ENCODE assay signal across 8 cellular contexts in the genomic region with DNA sequence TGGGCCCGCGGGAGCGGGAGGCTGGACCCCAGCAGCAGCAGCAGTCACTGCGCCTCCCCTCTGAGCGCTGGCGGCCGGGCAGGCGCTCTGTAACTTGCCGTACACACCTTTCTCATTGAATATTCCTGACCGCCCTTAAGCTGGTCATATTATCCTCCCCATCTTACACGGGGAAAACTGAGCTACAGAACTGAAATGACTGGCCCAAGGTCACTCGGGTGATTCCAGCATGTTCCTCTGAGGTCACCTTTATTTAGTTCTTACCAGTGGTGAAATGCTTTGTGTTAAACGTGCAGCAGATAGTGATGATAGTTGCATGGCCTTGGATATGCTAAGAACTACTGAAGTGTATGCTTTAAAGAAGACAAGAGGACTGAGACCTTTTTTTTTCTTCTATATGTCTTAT. TPM values are rescaled to one million over a fixed set of nuclear protein-coding genes. Genes with fewer than 3 reads are reported as not detected.
DNase-seq lines count a peak whose midpoint lies in the region; ATAC-seq and TF ChIP-seq lines count a peak whose summit lies in the region.

No MANE protein-coding gene starts in this region.

- peaks cover 14% of the 10 kb centered on the region for H3K4me1 ChIP-seq in CD8-positive, alpha-beta T cell (ENCODE audit: insufficient read depth, low read length)
- H3K4me1 ChIP-seq in tibial nerve, result peaks cover 0 to 26% (median 5%) of the 10 kb centered on the region in 4 donors

- no peaks in the 10 kb centered on the region for H3K9me3 ChIP-seq in CD8-positive, alpha-beta T cell (ENCODE audit: low read length)
- no peaks in the 10 kb centered on the region for H3K9me3 ChIP-seq in tibial nerve

- H3K36me3 Mint-ChIP-seq in CD8-positive, alpha-beta T cell, result peaks cover 44% of the 10 kb centered on the region
- peaks cover 21 to 23% of the 10 kb centered on the region in 2 donors for H3K36me3 Mint-ChIP-seq in activated naive CD4-positive, alpha-beta T cell treated with anti-CD3 and anti-CD28 coated beads, Interleukin-2, amount 50 U/mL, for 72 hours

- peaks cover 26% of the 10 kb centered on the region for H3K4me1 Mint-ChIP-seq in CD8-positive, alpha-beta T cell (ENCODE audit: low read depth)

- H3K4me3 Mint-ChIP-seq in CD8-positive, alpha-beta T cell, result peak overlapping the region; percentile 100

- H3K4me3 ChIP-seq in CD8-positive, alpha-beta T cell (ENCODE audit: low read depth, low read length), result peak overlapping the region; percentile 88
- peak overlapping the region; percentile 62 to 88 (median 86) for H3K4me3 ChIP-seq in tibial nerve

- DNase-seq in CD8-positive, alpha-beta T cell, result no peak
- no peak for DNase-seq in activated naive CD4-positive, alpha-beta T cell treated with anti-CD3 and anti-CD28 coated beads, Interleukin-2, amount 50 U/mL, for 72 hours (ENCODE audit: low spot score in 2 of 2)
- DNase-seq in left colon, result no peak
- no peak for DNase-seq in tibial nerve (ENCODE audit: low spot score in 2 of 2)
- no peak for DNase-seq in OCI-M2 (lab: John Stamatoyannopoulos, UW; ENCODE audit: unreplicated experiment)
- no peak for DNase-seq in HEK293T (ENCODE audit: extremely low spot score)
- DNase-seq in T1000 (lab: John Stamatoyannopoulos, UW), result no peak

- WGBS in tibial nerve, 2 donors, result 1 to 15% methylated on average over 4 to 13 of the region's 13 CpGs

- H3K27ac ChIP-seq in CD8-positive, alpha-beta T cell (ENCODE audit: low read depth, low read length), result peak overlapping the region; percentile 96
- H3K27ac ChIP-seq in tibial nerve, result peak overlapping the region; percentile 91 to 96 (median 95)

- intact Hi-C loops in CD8-positive, alpha-beta T cell (cut with DNase I, micrococcal nuclease), result loop anchor here (1.0 to 10.0 kb wide), 9 partner anchors 35 to 1868 kb away; a partner anchor contains a TSS
- intact Hi-C loops in left colon (cut with DNase I, micrococcal nuclease), result no loop called here

- POLR2A ChIA-PET in CD8-positive, alpha-beta T cell (lab: Charles Lee), result interaction anchor here (0.7 to 1.6 kb wide), 6 partner anchors 15 to 456 kb away, joined by 3 to 5 read pairs (median 3); a partner anchor contains a TSS
- POLR2A ChIA-PET in HEK293T (lab: Yijun Ruan, JAX), result interaction anchor here (0.6 to 4.1 kb wide), 16 partner anchors 9 to 310 kb away, joined by 3 to 29 read pairs (median 4); a partner anchor contains a TSS

- no peaks in the 10 kb centered on the region for H3K27me3 Mint-ChIP-seq in CD8-positive, alpha-beta T cell (ENCODE audit: low read depth)

- H3K9me3 Mint-ChIP-seq in CD8-positive, alpha-beta T cell, result no peaks in the 10 kb centered on the region
- no peaks in the 10 kb centered on the region for H3K9me3 Mint-ChIP-seq in activated naive CD4-positive, alpha-beta T cell treated with anti-CD3 and anti-CD28 coated beads, Interleukin-2, amount 50 U/mL, for 72 hours

- TF ChIP-seq POLR2A in tibial nerve (IDR thresholded peaks at IDR 0.05), result no peak

- CTCF ChIA-PET in CD8-positive, alpha-beta T cell (lab: Charles Lee), result interaction anchor here (0.6 to 2.5 kb wide), 5 partner anchors 10 to 234 kb away, joined by 3 to 11 read pairs (median 3); a partner anchor contains a TSS
- CTCF ChIA-PET in HEK293T (lab: Yijun Ruan, JAX), result interaction anchor here (0.7 to 1.9 kb wide), 3 partner anchors 38 to 310 kb away, joined by 3 to 5 read pairs (median 3); a partner anchor contains a TSS

- no peaks in the 10 kb centered on the region for H3K36me3 ChIP-seq in CD8-positive, alpha-beta T cell (ENCODE audit: insufficient read depth, low read length)
- peaks cover 0 to 39% (median 0%) of the 10 kb centered on the region in 3 donors for H3K36me3 ChIP-seq in tibial nerve

- no peaks in the 10 kb centered on the region for H3K27me3 ChIP-seq in CD8-positive, alpha-beta T cell (ENCODE audit: insufficient read depth, low read length)
- H3K27me3 ChIP-seq in tibial nerve, result no peaks in the 10 kb centered on the region

- ATAC-seq in CD8-positive, alpha-beta T cell, result no peak
- peak; percentile 18 for ATAC-seq in HG02588 (IDR thresholded peaks at IDR 0.05; ENCODE audit: unreplicated experiment)
- ATAC-seq in activated naive CD4-positive, alpha-beta T cell treated with anti-CD3 and anti-CD28 coated beads, Interleukin-2, amount 50 U/mL, for 72 hours, result no peak
- peak; percentile 34 for ATAC-seq in left colon

- TF ChIP-seq CTCF in CD8-positive, alpha-beta T cell (IDR thresholded peaks at IDR 0.05), result no peak
- no peak for TF ChIP-seq CTCF in tibial nerve (IDR thresholded peaks at IDR 0.05)

- no peak for TF ChIP-seq EP300 in tibial nerve (IDR thresholded peaks at IDR 0.05)

- peak overlapping the region; percentile 100 for H3K27ac Mint-ChIP-seq in CD8-positive, alpha-beta T cell
- peak overlapping the region; percentile 97 to 99 for H3K27ac Mint-ChIP-seq in activated naive CD4-positive, alpha-beta T cell treated with anti-CD3 and anti-CD28 coated beads, Interleukin-2, amount 50 U/mL, for 72 hours

TF ChIP-seq in HEK293T, 16 proteins besides CTCF, POLR2A, EP300 and RAD21:
- TF ChIP-seq FOXM1 (IDR thresholded peaks at IDR 0.05; ENCODE audit: borderline replicate concordance) (no peak), ELF4 (IDR thresholded peaks at IDR 0.05) (no peak), ARNT (IDR thresholded peaks at IDR 0.05) (no peak), FOXK2 (IDR thresholded peaks at IDR 0.05) (no peak), L3MBTL2 (conservative IDR thresholded peaks at IDR 0.05) (no peak), HDGF (IDR thresholded peaks at IDR 0.05; ENCODE audit: borderline replicate concordance) (no peak), SUZ12 (IDR thresholded peaks at IDR 0.05) (no peak), FOXA1 (IDR thresholded peaks at IDR 0.05) (no peak), NFRKB (IDR thresholded peaks at IDR 0.05) (no peak)
- TF ChIP-seq, protein P1, sequence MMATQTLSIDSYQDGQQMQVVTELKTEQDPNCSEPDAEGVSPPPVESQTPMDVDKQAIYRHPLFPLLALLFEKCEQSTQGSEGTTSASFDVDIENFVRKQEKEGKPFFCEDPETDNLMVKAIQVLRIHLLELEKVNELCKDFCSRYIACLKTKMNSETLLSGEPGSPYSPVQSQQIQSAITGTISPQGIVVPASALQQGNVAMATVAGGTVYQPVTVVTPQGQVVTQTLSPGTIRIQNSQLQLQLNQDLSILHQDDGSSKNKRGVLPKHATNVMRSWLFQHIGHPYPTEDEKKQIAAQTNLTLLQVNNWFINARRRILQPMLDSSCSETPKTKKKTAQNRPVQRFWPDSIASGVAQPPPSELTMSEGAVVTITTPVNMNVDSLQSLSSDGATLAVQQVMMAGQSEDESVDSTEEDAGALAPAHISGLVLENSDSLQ (IDR thresholded peaks at IDR 0.05), result no peak

RNA-seq across cellular contexts. Expression of a gene that starts 0.6 kb away (rescaled TPM):
- total RNA-seq in CD8-positive, alpha-beta T cell, result 100 to 1,000 TPM; 124 to 128 TPM
- total RNA-seq in activated naive CD4-positive, alpha-beta T cell treated with anti-CD3 and anti-CD28 coated beads, Interleukin-2, amount 50 U/mL, for 72 hours, result 100 to 1,000 TPM; 396 to 399 TPM
- total RNA-seq in left colon (100 to 1,000 TPM; 769 to 906 TPM), tibial nerve (100 to 1,000 TPM in 3 of 4 donors, 10 to 100 TPM in 1; 69.8 to 143 (median 118) TPM)

RNA-seq across cellular contexts. Expression of a gene that starts 0.8 kb away (rescaled TPM):
- under 1 TPM; 0.43 to 0.72 TPM for total RNA-seq in CD8-positive, alpha-beta T cell
- total RNA-seq in activated naive CD4-positive, alpha-beta T cell treated with anti-CD3 and anti-CD28 coated beads, Interleukin-2, amount 50 U/mL, for 72 hours, result 1 to 10 TPM; 1.1 to 1.3 TPM
- under 1 TPM; 0.09 to 0.50 TPM for total RNA-seq in left colon
- under 1 TPM in 2 of 4 donors, not detected in 2; 0.44 to 0.60 TPM for total RNA-seq in tibial nerve

RNA-seq across cellular contexts. Expression of a gene that starts 6.4 kb away (rescaled TPM):
- total RNA-seq in CD8-positive, alpha-beta T cell, result under 1 TPM; 0.14 to 0.27 TPM
- total RNA-seq in activated naive CD4-positive, alpha-beta T cell treated with anti-CD3 and anti-CD28 coated beads, Interleukin-2, amount 50 U/mL, for 72 hours, result 1 to 10 TPM; 1.5 to 3.8 TPM
- total RNA-seq in left colon (10 to 100 TPM in 1 of 2 donors, 1 to 10 TPM in 1; 2.9 to 10.7 TPM), tibial nerve (1 to 10 TPM; 1.7 to 3.9 (median 2.5) TPM)

RNA-seq across cellular contexts. Expression of a gene that starts 36.6 kb away (rescaled TPM):
- under 1 TPM in 1 of 2 experiments, not detected in 1; 0.38 TPM for total RNA-seq in CD8-positive, alpha-beta T cell
- total RNA-seq in activated naive CD4-positive, alpha-beta T cell treated with anti-CD3 and anti-CD28 coated beads, Interleukin-2, amount 50 U/mL, for 72 hours, result 1 to 10 TPM; 1.3 to 2.3 TPM
- 10 to 100 TPM; 49.4 to 53.4 TPM for total RNA-seq in left colon
- total RNA-seq in tibial nerve, result 10 to 100 TPM; 29.1 to 67.5 (median 38.5) TPM

RNA-seq across cellular contexts. Expression of a gene that starts 53.9 kb away (rescaled TPM):
- total RNA-seq in CD8-positive, alpha-beta T cell, result not detected
- not detected for total RNA-seq in activated naive CD4-positive, alpha-beta T cell treated with anti-CD3 and anti-CD28 coated beads, Interleukin-2, amount 50 U/mL, for 72 hours
- total RNA-seq in left colon (10 to 100 TPM; 36.0 to 38.8 TPM), tibial nerve (1 to 10 TPM in 2 of 4 donors, under 1 TPM in 2; 0.44 to 2.9 (median 0.99) TPM)

Comparison
In these comparisons a context has a peak if more than half of its experiments do, and no peak if none do; other contexts are left out.
1. ATAC-seq: peak in HG02588 (single experiment) and left colon (single experiment); none in CD8-positive, alpha-beta T cell (single experiment) and activated naive CD4-positive, alpha-beta T cell treated with anti-CD3 and anti-CD28 coated beads, Interleukin-2, amount 50 U/mL, for 72 hours (0 of 2).
2. intact Hi-C loops: an anchor here in CD8-positive, alpha-beta T cell (1.0 to 10.0 kb wide); none called in left colon.